ENCODE assay signal across 11 cellular contexts in genomic region chr4:55393461-55394320, GRCh38. TPM values are rescaled to one million over a fixed set of nuclear protein-coding genes. Genes with fewer than 3 reads are reported as not detected.
DNase-seq lines count a peak whose midpoint lies in the region; ATAC-seq and TF ChIP-seq lines count a peak whose summit lies in the region.
"Had no signal": no experiment of that assay in that cellular context is flagged by ENCODE, and none has a peak within 500 bp of the region (broad histone marks: within the 10 kb centered on the region; RNA-seq: fewer than 3 reads in every experiment).

No MANE protein-coding gene starts in this region.

- no peak overlapping the region for H3K27ac Mint-ChIP-seq in T-helper 2 cell treated with Interferon-gamma antibody and Interleukin-4, amounts not matched to agents 5 μg/mL and 100 μg/mL, for 36 hours
- H3K27ac Mint-ChIP-seq in endothelial cell (ENCODE audit: unreplicated experiment), result no peak overlapping the region
- no peak overlapping the region for H3K27ac Mint-ChIP-seq in stimulated activated effector memory CD8-positive, alpha-beta T cell treated with anti-CD3 and anti-CD28 coated beads, Interleukin-12 subunit alpha, Interleukin-12 subunit beta, amount 100 ng/mL, for 72 hours

- intact Hi-C loops in posterior vena cava (cut with DNase I), result no loop called here

- no peak for DNase-seq in T-helper 2 cell treated with Interferon-gamma antibody and Interleukin-4, amounts not matched to agents 5 μg/mL and 100 μg/mL, for 36 hours (ENCODE audit: low spot score)
- DNase-seq in T-helper 2 cell (no peak), NB4 (ENCODE audit: low read depth) (peak; percentile 20), endothelial cell (ENCODE audit: low spot score) (no peak), posterior vena cava (ENCODE audit: low spot score) (no peak), retina (no peak), Peyer's patch (no peak)
- DNase-seq in stimulated activated effector memory CD8-positive, alpha-beta T cell treated with anti-CD3 and anti-CD28 coated beads, Interleukin-12 subunit alpha, Interleukin-12 subunit beta, amount 100 ng/mL, for 72 hours (ENCODE audit: low spot score in 2 of 2), result no peak
- DNase-seq: mammary epithelial cell, NCI-H524 treated with DMSO at 0.1 percent for 48 hours had no signal

- H3K4me1 Mint-ChIP-seq in T-helper 2 cell treated with Interferon-gamma antibody and Interleukin-4, amounts not matched to agents 5 μg/mL and 100 μg/mL, for 36 hours (ENCODE audit: low read depth), result peaks cover 25% of the 10 kb centered on the region
- peaks cover 39% of the 10 kb centered on the region for H3K4me1 Mint-ChIP-seq in endothelial cell (ENCODE audit: unreplicated experiment)
- H3K4me1 Mint-ChIP-seq in stimulated activated effector memory CD8-positive, alpha-beta T cell treated with anti-CD3 and anti-CD28 coated beads, Interleukin-12 subunit alpha, Interleukin-12 subunit beta, amount 100 ng/mL, for 72 hours, result peaks cover 26% of the 10 kb centered on the region

- no peak for TF ChIP-seq CTCF in NB4 (IDR thresholded peaks at IDR 0.05; ENCODE audit: low read depth, low read length)
- TF ChIP-seq CTCF in endothelial cell (IDR thresholded peaks at IDR 0.05; ENCODE audit: unreplicated experiment), result no peak
- TF ChIP-seq CTCF in Peyer's patch (IDR thresholded peaks at IDR 0.05), result no peak

- no peaks in the 10 kb centered on the region for H3K27me3 ChIP-seq in Peyer's patch
- H3K27me3 ChIP-seq: cardiac muscle cell had no signal

- H3K9me3 Mint-ChIP-seq in T-helper 2 cell treated with Interferon-gamma antibody and Interleukin-4, amounts not matched to agents 5 μg/mL and 100 μg/mL, for 36 hours, result no peaks in the 10 kb centered on the region
- no peaks in the 10 kb centered on the region for H3K9me3 Mint-ChIP-seq in endothelial cell (ENCODE audit: unreplicated experiment)
- no peaks in the 10 kb centered on the region for H3K9me3 Mint-ChIP-seq in stimulated activated effector memory CD8-positive, alpha-beta T cell treated with anti-CD3 and anti-CD28 coated beads, Interleukin-12 subunit alpha, Interleukin-12 subunit beta, amount 100 ng/mL, for 72 hours

- H3K9me3 ChIP-seq in Peyer's patch, result no peaks in the 10 kb centered on the region

- H3K4me1 ChIP-seq in Peyer's patch, result peaks cover 0 to 22% (median 9%) of the 10 kb centered on the region in 4 donors

- no peaks in the 10 kb centered on the region for H3K27me3 Mint-ChIP-seq in T-helper 2 cell treated with Interferon-gamma antibody and Interleukin-4, amounts not matched to agents 5 μg/mL and 100 μg/mL, for 36 hours (ENCODE audit: low read depth)
- peaks cover 23% of the 10 kb centered on the region for H3K27me3 Mint-ChIP-seq in endothelial cell (ENCODE audit: unreplicated experiment)

- peaks cover 16% of the 10 kb centered on the region for H3K36me3 Mint-ChIP-seq in T-helper 2 cell treated with Interferon-gamma antibody and Interleukin-4, amounts not matched to agents 5 μg/mL and 100 μg/mL, for 36 hours (ENCODE audit: low read depth)
- H3K36me3 Mint-ChIP-seq in endothelial cell (ENCODE audit: low read depth, unreplicated experiment), result peaks cover 27% of the 10 kb centered on the region
- H3K36me3 Mint-ChIP-seq in stimulated activated effector memory CD8-positive, alpha-beta T cell treated with anti-CD3 and anti-CD28 coated beads, Interleukin-12 subunit alpha, Interleukin-12 subunit beta, amount 100 ng/mL, for 72 hours, result peaks cover 27% of the 10 kb centered on the region

- H3K36me3 ChIP-seq in Peyer's patch, result no peaks in the 10 kb centered on the region
- H3K36me3 ChIP-seq: cardiac muscle cell had no signal

- H3K4me3 ChIP-seq in NB4 (ENCODE audit: low read depth, low read length) (no peak overlapping the region), Peyer's patch (no peak overlapping the region)
- H3K4me3 ChIP-seq: cardiac muscle cell had no signal

- no peak for ATAC-seq in stimulated activated effector memory CD8-positive, alpha-beta T cell treated with anti-CD3 and anti-CD28 coated beads, Interleukin-12 subunit alpha, Interleukin-12 subunit beta, amount 100 ng/mL, for 72 hours

- H3K27ac ChIP-seq in Peyer's patch, result no peak overlapping the region
- H3K27ac ChIP-seq: cardiac muscle cell had no signal

- TF ChIP-seq POLR2A in NB4 (IDR thresholded peaks at IDR 0.05; ENCODE audit: extremely low read depth, insufficient read length) (no peak), Peyer's patch (IDR thresholded peaks at IDR 0.05) (no peak)

- H3K4me3 Mint-ChIP-seq in T-helper 2 cell treated with Interferon-gamma antibody and Interleukin-4, amounts not matched to agents 5 μg/mL and 100 μg/mL, for 36 hours, result peak overlapping the region; percentile 50
- peak overlapping the region; percentile 52 for H3K4me3 Mint-ChIP-seq in endothelial cell (ENCODE audit: unreplicated experiment)
- peak overlapping the region; percentile 89 for H3K4me3 Mint-ChIP-seq in stimulated activated effector memory CD8-positive, alpha-beta T cell treated with anti-CD3 and anti-CD28 coated beads, Interleukin-12 subunit alpha, Interleukin-12 subunit beta, amount 100 ng/mL, for 72 hours

RNA-seq across cellular contexts. Expression of gene TMEM165, which starts 2.1 kb away (rescaled TPM):
- total RNA-seq in endothelial cell (ENCODE audit: unreplicated experiment), result 197 TPM
- total RNA-seq in posterior vena cava, result 100 to 1,000 TPM; 132 to 149 TPM
- 100 to 1,000 TPM in 1 of 4 donors, 10 to 100 TPM in 3; 78.2 to 105 (median 91.4) TPM for total RNA-seq in Peyer's patch

RNA-seq across cellular contexts. Expression of gene SRD5A3, which starts 47.6 kb away (rescaled TPM):
- total RNA-seq in endothelial cell (ENCODE audit: unreplicated experiment) (74.2 TPM), posterior vena cava (10 to 100 TPM in 1 of 2 donors, 1 to 10 TPM in 1; 9.7 to 10.0 TPM), Peyer's patch (10 to 100 TPM in 2 of 4 donors, 1 to 10 TPM in 2; 1.7 to 19.6 (median 9.4) TPM)
